In the genomic region with DNA sequence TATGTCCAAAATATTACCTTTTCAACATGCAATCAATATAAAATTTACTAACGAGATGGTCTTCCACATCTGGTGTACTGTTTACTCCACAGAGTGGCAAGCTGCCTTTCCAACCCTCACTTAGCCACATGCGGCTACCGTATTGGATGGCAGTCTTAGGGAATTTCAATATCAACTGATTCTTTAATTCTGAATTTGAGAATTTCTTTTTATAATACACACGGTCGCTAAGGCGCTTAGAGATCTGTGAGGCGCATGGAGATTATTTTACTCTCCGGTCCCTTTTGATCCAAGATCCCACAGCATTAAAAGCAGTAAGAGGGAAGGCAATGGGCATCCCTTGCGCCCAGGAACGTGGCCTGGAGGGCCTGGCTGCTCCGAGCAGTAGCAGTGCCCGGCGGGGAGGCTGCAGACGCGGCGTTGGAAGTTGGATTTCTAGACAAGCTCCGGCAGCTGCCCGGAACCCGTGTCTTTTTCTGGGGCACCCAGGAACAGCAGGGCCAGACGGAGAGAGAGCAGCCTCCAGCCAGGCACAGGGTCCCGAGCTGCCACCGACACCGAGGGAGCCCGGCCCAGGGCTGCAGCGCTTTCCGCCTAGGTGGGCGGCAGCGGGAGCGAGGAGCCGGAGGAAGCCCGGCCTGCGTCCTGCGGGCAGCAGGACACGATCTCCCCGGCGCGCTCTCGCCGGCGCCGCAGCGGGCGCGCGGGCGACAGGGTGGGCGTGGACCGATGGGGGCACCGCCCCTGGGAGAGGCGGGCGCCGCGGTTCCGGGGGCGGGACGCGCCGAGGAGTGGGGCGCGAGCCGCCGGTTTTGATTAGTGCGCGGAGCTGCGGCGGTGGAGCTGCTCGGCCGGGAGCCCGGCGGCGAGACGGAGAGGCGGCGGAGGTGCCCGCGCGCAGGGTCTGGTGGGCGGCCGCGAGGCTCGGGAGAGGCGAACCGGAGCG, we compare ENCODE assay signal across 8 cellular contexts.
DNase-seq lines count a peak whose midpoint lies in the region; ATAC-seq and TF ChIP-seq lines count a peak whose summit lies in the region.

A gene (plus strand): TSS at position 819 of the 946 bp plus-strand sequence. CDS start 402 bp downstream, outside the sequence.

- DNase-seq in NCI-H187 (lab: John Stamatoyannopoulos, UW), result peak; percentile 29 to 37
- DNase-seq in T-helper 9 cell, result peak; percentile 78
- peak; percentile 62 for DNase-seq in astrocyte of the cerebellum (ENCODE audit: low read depth)
- DNase-seq in hepatic stellate cell (ENCODE audit: low spot score), result peak; percentile 90
- DNase-seq in retinal pigment epithelial cell (ENCODE audit: low read depth), result peak; percentile 65
- DNase-seq in kidney glomerular epithelial cell (lab: John Stamatoyannopoulos, UW), result no peak

- ATAC-seq in HG02852 (IDR thresholded peaks at IDR 0.05; ENCODE audit: unreplicated experiment), result peak; percentile 68

- TF ChIP-seq POLR2A in GM15510 (IDR thresholded peaks at IDR 0.05; ENCODE audit: borderline replicate concordance, extremely low read depth, insufficient read length), result peak; percentile 98

- TF ChIP-seq CTCF in astrocyte of the cerebellum (IDR thresholded peaks at IDR 0.05; ENCODE audit: low read depth, low read length, missing control alignments), result no peak
- TF ChIP-seq CTCF in retinal pigment epithelial cell (conservative IDR thresholded peaks at IDR 0.05; ENCODE audit: low read depth, low read length), result no peak

- in situ Hi-C loops in astrocyte of the cerebellum (cut with HindIII; ENCODE audit: low sequenced_read_pairs), result no loop called here

- peak within 1 kb of the TSS; percentile 86 for H3K4me3 ChIP-seq in astrocyte of the cerebellum (ENCODE audit: low read depth, low read length)
- peak within 1 kb of the TSS; percentile 92 for H3K4me3 ChIP-seq in retinal pigment epithelial cell (ENCODE audit: low read length)
